15 cellular contexts compared by ENCODE assay signal in the genomic region with DNA sequence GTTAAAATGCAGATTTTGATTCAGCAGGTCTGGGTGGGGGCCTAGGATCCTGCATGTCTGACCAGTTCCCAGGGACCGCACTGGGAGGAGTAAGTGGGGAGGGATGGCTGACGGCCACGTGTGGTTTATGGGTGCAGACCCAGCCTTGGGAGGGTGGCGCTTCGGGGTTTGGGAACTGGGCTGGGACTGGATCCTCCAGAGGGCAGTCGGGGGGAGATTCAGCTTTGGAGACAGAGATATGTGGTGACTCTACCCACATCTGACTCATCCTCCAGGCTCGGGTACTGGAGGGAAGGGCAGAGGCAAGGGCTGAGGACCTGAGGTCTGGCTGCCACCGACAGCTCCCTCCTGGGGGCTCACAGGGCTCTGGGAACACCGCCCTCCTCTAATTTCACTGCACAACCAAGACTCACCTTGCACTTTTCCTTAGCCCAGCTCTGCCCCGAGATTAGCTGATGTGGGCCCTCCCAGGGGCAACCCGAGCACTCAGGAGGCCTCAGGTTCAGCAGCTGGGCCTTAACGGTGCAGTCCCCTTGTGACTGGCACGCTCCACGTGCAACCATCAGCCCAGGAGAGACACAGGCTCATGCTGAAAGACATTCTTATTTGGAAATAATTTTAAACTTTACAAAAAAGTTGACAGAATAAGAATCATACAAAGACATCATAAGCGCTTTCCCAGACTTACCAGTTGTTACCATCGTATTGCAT.
DNase-seq lines count a peak whose midpoint lies in the region; ATAC-seq and TF ChIP-seq lines count a peak whose summit lies in the region.
"Had no signal": no experiment of that assay in that cellular context is flagged by ENCODE, and none has a peak within 500 bp of the region (broad histone marks: within the 10 kb centered on the region; RNA-seq: fewer than 3 reads in every experiment).

No MANE protein-coding gene starts in this region.

- no peak overlapping the region for H3K27ac Mint-ChIP-seq in GM23338
- no peak overlapping the region for H3K27ac Mint-ChIP-seq in T-helper 17 cell
- H3K27ac Mint-ChIP-seq: activated naive CD8-positive, alpha-beta T cell treated with anti-CD3 and anti-CD28 coated beads, Interleukin-2, amount 10 ng/mL, durations not matched to agents 7 days and 5 days; CD4-positive, CD25-positive, alpha-beta regulatory T cell had no signal

- H3K4me1 ChIP-seq in GM23338 (ENCODE audit: insufficient read depth): no peaks in the 10 kb centered on the region
- no peaks in the 10 kb centered on the region for H3K4me1 ChIP-seq in RWPE2 (ENCODE audit: insufficient read depth, poor library complexity, severe bottlenecking)
- no peaks in the 10 kb centered on the region for H3K4me1 ChIP-seq in foreskin keratinocyte

- DNase-seq in GM23338 (ENCODE audit: low spot score) (no peak), RWPE2 (ENCODE audit: low spot score) (peak; percentile 61), foreskin keratinocyte (no peak), COR-L47 (lab: John Stamatoyannopoulos, UW) (no peak), T-helper 17 cell (no peak)
- peak; percentile 16 for DNase-seq in stimulated activated CD8-positive, alpha-beta memory T cell treated with anti-CD3 and anti-CD28 coated beads, Interleukin-4, amount 100 ng/mL, for 48 hours
- DNase-seq: activated naive CD8-positive, alpha-beta T cell treated with anti-CD3 and anti-CD28 coated beads, Interleukin-2, amount 10 ng/mL, durations not matched to agents 7 days and 5 days; activated T-cell treated with anti-CD3 and anti-CD28 coated beads, Interleukin-2, amount 50 U/mL, for 1 hour; CD4-positive, CD25-positive, alpha-beta regulatory T cell; NCI-H2171; stimulated activated CD4-positive, alpha-beta T cell treated with anti-CD3 and anti-CD28 coated beads, Interleukin-2, amount 100 ng/mL, for 24 hours had no signal

- H3K4me2 ChIP-seq in GM23338: no peak overlapping the region

- no peak overlapping the region for H2AFZ ChIP-seq in GM23338

- peaks cover 10% of the 10 kb centered on the region for H3K27me3 Mint-ChIP-seq in GM23338 (ENCODE audit: insufficient read depth, low read depth, poor library complexity)
- peaks cover 38% of the 10 kb centered on the region for H3K27me3 Mint-ChIP-seq in T-helper 17 cell
- H3K27me3 Mint-ChIP-seq: CD4-positive, CD25-positive, alpha-beta regulatory T cell had no signal

- no peak overlapping the region for H3K27ac ChIP-seq in GM23338 (ENCODE audit: low read depth)
- no peak overlapping the region for H3K27ac ChIP-seq in RWPE2 (ENCODE audit: poor library complexity, severe bottlenecking)
- no peak overlapping the region for H3K27ac ChIP-seq in foreskin keratinocyte
- H3K27ac ChIP-seq: tibial artery had no signal

- H3K4me3 Mint-ChIP-seq in GM23338 (no peak overlapping the region), T-helper 17 cell (no peak overlapping the region)
- H3K4me3 Mint-ChIP-seq: activated naive CD8-positive, alpha-beta T cell treated with anti-CD3 and anti-CD28 coated beads, Interleukin-2, amount 10 ng/mL, durations not matched to agents 7 days and 5 days; CD4-positive, CD25-positive, alpha-beta regulatory T cell; central memory CD8-positive, alpha-beta T cell had no signal

- TF ChIP-seq CTCF in GM23338 (conservative IDR thresholded peaks at IDR 0.05; ENCODE audit: low read depth in 2 of 2) (no peak), RWPE2 (IDR thresholded peaks at IDR 0.05; ENCODE audit: poor library complexity, severe bottlenecking) (peak; percentile 39), foreskin keratinocyte (conservative IDR thresholded peaks at IDR 0.05) (peak; percentile 11)

- H3K36me3 ChIP-seq in GM23338 (ENCODE audit: insufficient read depth): no peaks in the 10 kb centered on the region
- no peaks in the 10 kb centered on the region for H3K36me3 ChIP-seq in RWPE2 (ENCODE audit: low read depth)
- H3K36me3 ChIP-seq: tibial artery had no signal

- H3K9me3 ChIP-seq in RWPE2 (ENCODE audit: severe bottlenecking): peaks cover 3% of the 10 kb centered on the region
- no peaks in the 10 kb centered on the region for H3K9me3 ChIP-seq in T-helper 17 cell (ENCODE audit: control insufficient read depth, low read length, poor library complexity, severe bottlenecking)

- H3K4me3 ChIP-seq in GM23338: no peak overlapping the region
- no peak overlapping the region for H3K4me3 ChIP-seq in RWPE2 (ENCODE audit: severe bottlenecking)
- H3K4me3 ChIP-seq: tibial artery had no signal

- H3K27me3 ChIP-seq in GM23338 (ENCODE audit: insufficient read depth) (no peaks in the 10 kb centered on the region), RWPE2 (ENCODE audit: insufficient read depth, poor library complexity, severe bottlenecking) (peaks cover 13% of the 10 kb centered on the region), foreskin keratinocyte (peaks cover 87% of the 10 kb centered on the region)
- H3K27me3 ChIP-seq: tibial artery had no signal

- no peaks in the 10 kb centered on the region for H3F3A ChIP-seq in GM23338 (replicated peaks; ENCODE audit: low read depth)

- H3K36me3 Mint-ChIP-seq in GM23338 (ENCODE audit: low read depth) (no peaks in the 10 kb centered on the region), T-helper 17 cell (ENCODE audit: low read depth) (peaks cover 3% of the 10 kb centered on the region)
- H3K36me3 Mint-ChIP-seq: activated naive CD8-positive, alpha-beta T cell treated with anti-CD3 and anti-CD28 coated beads, Interleukin-2, amount 10 ng/mL, durations not matched to agents 7 days and 5 days; CD4-positive, CD25-positive, alpha-beta regulatory T cell had no signal

- H3K79me2 ChIP-seq in GM23338 (replicated peaks; ENCODE audit: insufficient read depth): no peaks in the 10 kb centered on the region

- peaks cover 5% of the 10 kb centered on the region; the same call in 2 of the 3 replicates for H3K4me1 Mint-ChIP-seq in GM23338
- peaks cover 6% of the 10 kb centered on the region for H3K4me1 Mint-ChIP-seq in T-helper 17 cell
- H3K4me1 Mint-ChIP-seq: activated naive CD8-positive, alpha-beta T cell treated with anti-CD3 and anti-CD28 coated beads, Interleukin-2, amount 10 ng/mL, durations not matched to agents 7 days and 5 days; CD4-positive, CD25-positive, alpha-beta regulatory T cell; central memory CD8-positive, alpha-beta T cell had no signal

- no peaks in the 10 kb centered on the region for H3K9me2 ChIP-seq in GM23338 (ENCODE audit: insufficient read depth)

- H4K20me1 ChIP-seq in GM23338 (replicated peaks; ENCODE audit: insufficient read depth): no peaks in the 10 kb centered on the region

- peak; percentile 36 for ATAC-seq in GM23338
- ATAC-seq in RWPE2 (ENCODE audit: low read depth): peak; percentile 94
- peak; percentile 59 for ATAC-seq in foreskin keratinocyte
- no peak for ATAC-seq in T-helper 17 cell
- ATAC-seq in GM21528 (IDR thresholded peaks at IDR 0.05; ENCODE audit: low FRiP score, unreplicated experiment): no peak
- no peak for ATAC-seq in GM19452 (IDR thresholded peaks at IDR 0.05; ENCODE audit: unreplicated experiment)

- H3K9me3 Mint-ChIP-seq in GM23338: no peaks in the 10 kb centered on the region
- H3K9me3 Mint-ChIP-seq: activated naive CD8-positive, alpha-beta T cell treated with anti-CD3 and anti-CD28 coated beads, Interleukin-2, amount 10 ng/mL, durations not matched to agents 7 days and 5 days; CD4-positive, CD25-positive, alpha-beta regulatory T cell; central memory CD8-positive, alpha-beta T cell had no signal

TF ChIP-seq in GM23338, 12 proteins besides CTCF, POLR2A, EP300 and RAD21 (continues in another document):
- TF ChIP-seq ZNF331 (CRISPR knock-in tag; IDR thresholded peaks at IDR 0.05; ENCODE audit: low read depth) (no peak), CREB1 (CRISPR knock-in tag; IDR thresholded peaks at IDR 0.05; ENCODE audit: low read depth) (no peak), POLR2AphosphoS5 (IDR thresholded peaks at IDR 0.05; ENCODE audit: low read depth) (no peak)

Comparison
In these comparisons a context has a peak if more than half of its experiments do, and no peak if none do; other contexts are left out.
1. ATAC-seq: peak in GM23338 (single experiment), RWPE2 (single experiment) and foreskin keratinocyte (single experiment); none in T-helper 17 cell (single experiment), GM21528 (single experiment) and GM19452 (single experiment).
2. DNase-seq: peak in RWPE2 (single experiment) and stimulated activated CD8-positive, alpha-beta memory T cell treated with anti-CD3 and anti-CD28 coated beads, Interleukin-4, amount 100 ng/mL, for 48 hours (single experiment); none in GM23338 (single experiment), foreskin keratinocyte (0 of 2), COR-L47 (single experiment) and T-helper 17 cell (0 of 3).
3. CTCF ChIP-seq: peak in RWPE2 (single experiment) and foreskin keratinocyte (single experiment); none in GM23338 (0 of 2).